10 cellular contexts compared by ENCODE assay signal in genomic region chr11:18769802-18770456, GRCh38. TPM values are rescaled to one million over a fixed set of nuclear protein-coding genes. Genes with fewer than 3 reads are reported as not detected.
A peak's percentile ranks its signal among the peaks of the same experiment; 100 is the strongest.
DNase-seq lines count a peak whose midpoint lies in the region; ATAC-seq and TF ChIP-seq lines count a peak whose summit lies in the region.
"Had no signal": no experiment of that assay in that cellular context is flagged by ENCODE, and none has a peak within 500 bp of the region (broad histone marks: within the 10 kb centered on the region; RNA-seq: fewer than 3 reads in every experiment).

No MANE protein-coding gene starts in this region.

- peak; percentile 26 for DNase-seq in iPS-NIHi7 (ENCODE audit: extremely low spot score)
- no peak for DNase-seq in NCI-H226
- DNase-seq in smooth muscle cell (lab: John Stamatoyannopoulos, UW; ENCODE audit: unreplicated experiment): no peak
- DNase-seq in NCI-H128 (lab: John Stamatoyannopoulos, UW; ENCODE audit: unreplicated experiment): no peak
- DNase-seq: naive B cell, NCI-H146 had no signal

- no peaks in the 10 kb centered on the region for H3K4me1 ChIP-seq in smooth muscle cell (ENCODE audit: low read depth)

- no peak overlapping the region for H3K9ac ChIP-seq in smooth muscle cell (ENCODE audit: low read depth)

- H3K4me3 ChIP-seq in smooth muscle cell: no peak overlapping the region

- no peak overlapping the region for H2AFZ ChIP-seq in smooth muscle cell (ENCODE audit: low read depth)

- no peaks in the 10 kb centered on the region for H3K36me3 ChIP-seq in smooth muscle cell (ENCODE audit: low read depth)

- no peaks in the 10 kb centered on the region for H3K79me2 ChIP-seq in smooth muscle cell (ENCODE audit: low read depth)

- H3K9me3 ChIP-seq in smooth muscle cell (replicated peaks; ENCODE audit: low read depth): no peaks in the 10 kb centered on the region

- no peaks in the 10 kb centered on the region for H3K27me3 ChIP-seq in smooth muscle cell (ENCODE audit: low read depth)

- H3K27ac ChIP-seq in smooth muscle cell (ENCODE audit: low read depth): no peak overlapping the region

- ATAC-seq in GM18520 (IDR thresholded peaks at IDR 0.05; ENCODE audit: unreplicated experiment) (peak; percentile 55), GM21528 (IDR thresholded peaks at IDR 0.05; ENCODE audit: low FRiP score, unreplicated experiment) (peak; percentile 61), HG03354 (IDR thresholded peaks at IDR 0.05; ENCODE audit: poor library complexity, severe bottlenecking, unreplicated experiment) (peak; percentile 81), esophagus mucosa (no peak)

- WGBS in smooth muscle cell (ENCODE audit: low lambda C conversion rate): 58% methylated on average over 8 of the region's 8 CpGs

- H3F3A ChIP-seq in smooth muscle cell (ENCODE audit: low read depth): no peaks in the 10 kb centered on the region

- H4K20me1 ChIP-seq in smooth muscle cell (ENCODE audit: low read depth): no peaks in the 10 kb centered on the region

- H3K4me2 ChIP-seq in smooth muscle cell: no peak overlapping the region

- no peak for TF ChIP-seq CTCF in smooth muscle cell (IDR thresholded peaks at IDR 0.05; ENCODE audit: borderline replicate concordance, insufficient read depth, poor library complexity, severe bottlenecking)

RNA-seq across cellular contexts. Expression of gene PTPN5, which starts 21.7 kb away (rescaled TPM):
- total RNA-seq in smooth muscle cell (not detected in 2 replicates), esophagus mucosa (not detected)
- polyA plus RNA-seq in smooth muscle cell: not detected in 2 replicates

RNA-seq across cellular contexts. Expression of gene IGSF22, which starts 43.9 kb away (rescaled TPM):
- total RNA-seq in smooth muscle cell (0.09 TPM in 1 of 2 replicates, not detected in the other), esophagus mucosa (not detected)
- polyA plus RNA-seq in smooth muscle cell: not detected in 2 replicates
